Comparison of ENCODE assay signal across 8 cellular contexts in genomic region chr7:130921391-130922180, GRCh38.
DNase-seq lines count a peak whose midpoint lies in the region; ATAC-seq and TF ChIP-seq lines count a peak whose summit lies in the region.

No MANE protein-coding gene starts in this region.

- POLR2A ChIA-PET in CD4-positive, alpha-beta T cell (lab: Charles Lee) = interaction anchor here (1.0 kb wide), 2 partner anchors 10 to 20 kb away, joined by 3 read pairs; no protein-coding TSS in a partner anchor
- POLR2A ChIA-PET in RWPE1 (lab: Yijun Ruan, JAX; ENCODE audit: low non-redundant PET) = no interaction called here

- TF ChIP-seq CTCF in CD4-positive, alpha-beta T cell (IDR thresholded peaks at IDR 0.05) = no peak
- no peak for TF ChIP-seq CTCF in RWPE1 (conservative IDR thresholded peaks at IDR 0.05; ENCODE audit: low read depth)

- H3K4me3 ChIP-seq in esophagus (ENCODE audit: low read depth in 1 of 2, low read length in 2 of 2) = peak overlapping the region; percentile 16 to 26
- peak overlapping the region; percentile 34 for H3K4me3 ChIP-seq in neuron (ENCODE audit: low read length)

- intact Hi-C loops in CD4-positive, alpha-beta T cell (cut with DNase I, micrococcal nuclease) = no loop called here

- H3K36me3 Mint-ChIP-seq in CD4-positive, alpha-beta T cell (ENCODE audit: low read depth) = peaks cover 76% of the 10 kb centered on the region

- DNase-seq in CD4-positive, alpha-beta T cell = no peak
- DNase-seq in RWPE1 (ENCODE audit: low spot score) (no peak), COLO829 (ENCODE audit: low spot score) (no peak), NCI-H774 (lab: John Stamatoyannopoulos, UW) (no peak)

- H3K36me3 ChIP-seq in esophagus (ENCODE audit: control insufficient read depth in 2 of 2, insufficient read depth in 2 of 2, low read length in 1 of 2) (peaks cover 0 to 3% of the 10 kb centered on the region in 2 donors), neuron (ENCODE audit: insufficient read depth, low read length) (no peaks in the 10 kb centered on the region)

- CTCF ChIA-PET in CD4-positive, alpha-beta T cell (lab: Charles Lee) = interaction anchor here (1.1 kb wide), 1 partner anchor 17 kb away, joined by 3 read pairs; no protein-coding TSS in a partner anchor
- CTCF ChIA-PET in RWPE1 (lab: Yijun Ruan, JAX) = no interaction called here

- no peaks in the 10 kb centered on the region for H3K27me3 Mint-ChIP-seq in CD4-positive, alpha-beta T cell

- no peaks in the 10 kb centered on the region for H3K27me3 ChIP-seq in CD4-positive, alpha-beta T cell (ENCODE audit: control insufficient read depth, insufficient read depth, low read length)
- no peaks in the 10 kb centered on the region for H3K27me3 ChIP-seq in esophagus (ENCODE audit: control insufficient read depth in 1 of 2, insufficient read depth in 2 of 2, low read length in 2 of 2)
- H3K27me3 ChIP-seq in neuron (ENCODE audit: insufficient read depth, low read length) = no peaks in the 10 kb centered on the region

- TF ChIP-seq POLR2A in GM18505 (IDR thresholded peaks at IDR 0.05; ENCODE audit: borderline replicate concordance, extremely low read depth, insufficient read depth, insufficient read length) = no peak

- H3K9me3 Mint-ChIP-seq in CD4-positive, alpha-beta T cell = no peaks in the 10 kb centered on the region

- no peak overlapping the region for H2AFZ ChIP-seq in neuron (ENCODE audit: low read depth, low read length)

- no peak overlapping the region for H3K27ac ChIP-seq in CD4-positive, alpha-beta T cell (ENCODE audit: low read depth, low read length)
- H3K27ac ChIP-seq in RWPE1 = peak overlapping the region; percentile 17
- H3K27ac ChIP-seq in esophagus (ENCODE audit: low read depth in 2 of 2, low read length in 1 of 2) = peak overlapping the region; percentile 77 to 89

- H3K4me1 ChIP-seq in esophagus (ENCODE audit: control insufficient read depth in 2 of 2, insufficient read depth in 2 of 2, low read length in 1 of 2) = peaks cover 3 to 16% of the 10 kb centered on the region in 2 donors
- H3K4me1 ChIP-seq in neuron (ENCODE audit: insufficient read depth, low read length) = peaks cover 19% of the 10 kb centered on the region

- ATAC-seq in CD4-positive, alpha-beta T cell (ENCODE audit: poor library complexity) = no peak
- ATAC-seq in GM18511 (IDR thresholded peaks at IDR 0.05; ENCODE audit: unreplicated experiment) (no peak), GM18505 (IDR thresholded peaks at IDR 0.05; ENCODE audit: unreplicated experiment) (no peak)

- H3K9me3 ChIP-seq in CD4-positive, alpha-beta T cell (ENCODE audit: control insufficient read depth, low read length) = no peaks in the 10 kb centered on the region
- H3K9me3 ChIP-seq in esophagus (ENCODE audit: control insufficient read depth in 2 of 2, insufficient read depth in 1 of 2, low read depth in 1 of 2, low read length in 1 of 2) (no peaks in the 10 kb centered on the region), neuron (ENCODE audit: low read length) (no peaks in the 10 kb centered on the region)

- peaks cover 83% of the 10 kb centered on the region for H3K4me1 Mint-ChIP-seq in CD4-positive, alpha-beta T cell (ENCODE audit: low read depth)

- WGBS in esophagus, 2 donors = 35 to 51% methylated on average over 23 of the region's 23 CpGs

- peak overlapping the region; percentile 4 for H3K27ac Mint-ChIP-seq in CD4-positive, alpha-beta T cell

- no peak overlapping the region for H3K4me3 Mint-ChIP-seq in CD4-positive, alpha-beta T cell
